ENCODE assay signal across 20 cellular contexts in the genomic region with DNA sequence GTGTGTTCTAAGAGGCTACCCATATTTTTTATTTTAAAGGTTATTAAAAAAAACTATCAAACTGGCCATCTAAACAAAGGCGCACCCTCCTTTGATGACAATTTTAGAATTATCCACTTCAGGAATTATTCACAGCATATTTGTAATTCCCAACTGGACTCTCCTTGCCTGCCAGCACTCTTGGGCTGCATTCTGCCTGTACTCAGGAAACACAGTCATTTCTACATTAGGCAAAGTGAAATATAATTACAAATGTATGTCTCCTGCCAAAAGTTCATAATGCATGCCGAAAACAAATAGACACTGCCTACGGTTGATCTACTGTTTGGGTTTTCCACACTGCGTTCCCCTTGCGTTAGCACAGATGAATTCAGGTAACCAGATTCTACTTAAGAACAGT. TPM values are rescaled to one million over a fixed set of nuclear protein-coding genes. Genes with fewer than 3 reads are reported as not detected.
A peak's percentile ranks its signal among the peaks of the same experiment; 100 is the strongest.
DNase-seq lines count a peak whose midpoint lies in the region; ATAC-seq and TF ChIP-seq lines count a peak whose summit lies in the region.
"Had no signal": no experiment of that assay in that cellular context is flagged by ENCODE, and none has a peak within 500 bp of the region (broad histone marks: within the 10 kb centered on the region; RNA-seq: fewer than 3 reads in every experiment).

No MANE protein-coding gene starts in this region.

- H3K27ac ChIP-seq in SK-N-SH (ENCODE audit: low read depth in 2 of 2, low read length in 1 of 2) (peak overlapping the region in 1 of 2 experiments; percentile 26; a peak in 1 of 4 replicates), subcutaneous abdominal adipose tissue (ENCODE audit: low read depth, low read length) (no peak overlapping the region)
- H3K27ac ChIP-seq: gastrocnemius medialis had no signal

- H4K20me1 ChIP-seq in SK-N-SH (ENCODE audit: insufficient read depth): no peaks in the 10 kb centered on the region

- intact Hi-C loops in left ventricle myocardium superior (cut with micrococcal nuclease): no loop called here
- intact Hi-C loops in posterior cingulate gyrus (cut with DNase I): no loop called here

- H3K27me3 ChIP-seq in SK-N-SH (ENCODE audit: insufficient read depth): no peaks in the 10 kb centered on the region
- H3K27me3 ChIP-seq in subcutaneous abdominal adipose tissue (ENCODE audit: control insufficient read depth in 5 of 5, insufficient read depth in 4 of 5, low read length in 5 of 5): no peaks in the 10 kb centered on the region
- H3K27me3 ChIP-seq: gastrocnemius medialis had no signal

- TF ChIP-seq RAD21 in SK-N-SH (IDR thresholded peaks at IDR 0.05; ENCODE audit: low read length): no peak

- no peak overlapping the region for H3K9ac ChIP-seq in SK-N-SH
- H3K9ac ChIP-seq in subcutaneous abdominal adipose tissue (ENCODE audit: low read length in 5 of 5): peak overlapping the region in 1 of 5 donors; percentile 2

- no peak overlapping the region; a peak in 1 of 4 replicates for H3K4me3 ChIP-seq in SK-N-SH (ENCODE audit: low read depth in 2 of 2, low read length in 1 of 2)
- peak overlapping the region; percentile 19 to 71 (median 64) for H3K4me3 ChIP-seq in subcutaneous abdominal adipose tissue (ENCODE audit: low read depth in 1 of 5, low read length in 5 of 5)

- DNase-seq in GM03348 (ENCODE audit: low spot score) (peak; percentile 60), SK-N-SH (no peak), left ventricle myocardium superior (peak; percentile 18), HEK293T (ENCODE audit: extremely low spot score) (no peak), posterior cingulate gyrus (no peak)
- DNase-seq: activated CD4-positive, alpha-beta T cell treated with anti-CD3 and anti-CD28 coated beads, Interleukin-2, amount 10 ng/mL, durations not matched to agents 24 days and 14 days; activated T-cell treated with anti-CD3 and anti-CD28 coated beads, Interleukin-2, amount 50 U/mL, for 48 hours; amniotic stem cell; Calu3; gastrocnemius medialis; naive thymus-derived CD4-positive, alpha-beta T cell; NCI-H146; NCI-H524 treated with DMSO at 0.1 percent for 48 hours; retina; stimulated activated naive CD4-positive, alpha-beta T cell had no signal

- no peak overlapping the region for H2AFZ ChIP-seq in SK-N-SH (ENCODE audit: low read depth)

- CTCF ChIA-PET in SK-N-SH (lab: Yijun Ruan, JAX): interaction anchor here (1.2 to 1.4 kb wide), 2 partner anchors 9 to 12 kb away, joined by 3 to 4 read pairs; no protein-coding TSS in a partner anchor
- CTCF ChIA-PET in HEK293T (lab: Yijun Ruan, JAX): no interaction called here

- ATAC-seq in left ventricle myocardium superior (peak; percentile 30), GM18519 (IDR thresholded peaks at IDR 0.05; ENCODE audit: low FRiP score, unreplicated experiment) (no peak)
- ATAC-seq: gastrocnemius medialis; naive thymus-derived CD4-positive, alpha-beta T cell had no signal

- no peak overlapping the region for H3K4me2 ChIP-seq in SK-N-SH

- H3F3A ChIP-seq in SK-N-SH (replicated peaks; ENCODE audit: insufficient read depth): no peaks in the 10 kb centered on the region

- 72% methylated on average over 5 of the region's 5 CpGs for WGBS in SK-N-SH (ENCODE audit: low lambda C conversion rate)

- no peaks in the 10 kb centered on the region for H3K79me2 ChIP-seq in SK-N-SH (ENCODE audit: insufficient read depth)

- peaks cover 0 to 28% of the 10 kb centered on the region in 2 experiments; a peak in 2 of 4 replicates for H3K4me1 ChIP-seq in SK-N-SH (ENCODE audit: control insufficient read depth in 1 of 2, insufficient read depth in 2 of 2, low read depth in 1 of 2, low read length in 1 of 2)
- peaks cover 0 to 26% (median 23%) of the 10 kb centered on the region in 5 donors for H3K4me1 ChIP-seq in subcutaneous abdominal adipose tissue (ENCODE audit: control insufficient read depth in 5 of 5, insufficient read depth in 5 of 5, low read length in 5 of 5)
- H3K4me1 ChIP-seq: gastrocnemius medialis had no signal

- H3K9me2 ChIP-seq in SK-N-SH: no peaks in the 10 kb centered on the region

- POLR2A ChIA-PET in SK-N-SH (lab: Yijun Ruan, JAX) (no interaction called here), HEK293T (lab: Yijun Ruan, JAX) (no interaction called here)

- H3K36me3 ChIP-seq in SK-N-SH (replicated peaks in 1 of 2; ENCODE audit: control insufficient read depth in 1 of 2, insufficient read depth in 2 of 2, low read length in 1 of 2) (no peaks in the 10 kb centered on the region), subcutaneous abdominal adipose tissue (ENCODE audit: control insufficient read depth in 5 of 5, insufficient read depth in 5 of 5, low read length in 5 of 5) (no peaks in the 10 kb centered on the region)
- H3K36me3 ChIP-seq: gastrocnemius medialis had no signal

- TF ChIP-seq CTCF in SK-N-SH (IDR thresholded peaks at IDR 0.05): no peak

- no peak for TF ChIP-seq EP300 in SK-N-SH (IDR thresholded peaks at IDR 0.05; ENCODE audit: borderline replicate concordance in 1 of 2, low read depth in 1 of 2, low read length in 1 of 2)

- no peaks in the 10 kb centered on the region for H3K9me3 ChIP-seq in SK-N-SH
- H3K9me3 ChIP-seq in subcutaneous abdominal adipose tissue (ENCODE audit: control insufficient read depth in 5 of 5, low read length in 5 of 5): no peaks in the 10 kb centered on the region
- H3K9me3 ChIP-seq: gastrocnemius medialis had no signal

TF ChIP-seq in SK-N-SH, 30 proteins besides CTCF, POLR2A, EP300 and RAD21:
- 0 out of 2 replicates have a peak, but pooled peaks have one; percentile 22 for TF ChIP-seq MXI1 (IDR thresholded peaks at IDR 0.05; ENCODE audit: low read depth, low read length)
- TF ChIP-seq FOSL2 (IDR thresholded peaks at IDR 0.05; ENCODE audit: borderline replicate concordance, low read depth): no peak
- TF ChIP-seq, protein P1, sequence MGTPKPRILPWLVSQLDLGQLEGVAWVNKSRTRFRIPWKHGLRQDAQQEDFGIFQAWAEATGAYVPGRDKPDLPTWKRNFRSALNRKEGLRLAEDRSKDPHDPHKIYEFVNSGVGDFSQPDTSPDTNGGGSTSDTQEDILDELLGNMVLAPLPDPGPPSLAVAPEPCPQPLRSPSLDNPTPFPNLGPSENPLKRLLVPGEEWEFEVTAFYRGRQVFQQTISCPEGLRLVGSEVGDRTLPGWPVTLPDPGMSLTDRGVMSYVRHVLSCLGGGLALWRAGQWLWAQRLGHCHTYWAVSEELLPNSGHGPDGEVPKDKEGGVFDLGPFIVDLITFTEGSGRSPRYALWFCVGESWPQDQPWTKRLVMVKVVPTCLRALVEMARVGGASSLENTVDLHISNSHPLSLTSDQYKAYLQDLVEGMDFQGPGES (IDR thresholded peaks at IDR 0.05; ENCODE audit: low read depth, low read length): no peak
- no peak for TF ChIP-seq YY1 (IDR thresholded peaks at IDR 0.05; ENCODE audit: low read depth)

TF ChIP-seq in HEK293T, 16 proteins besides CTCF, POLR2A, EP300 and RAD21:
- TF ChIP-seq BHLHE40 (IDR thresholded peaks at IDR 0.05; ENCODE audit: borderline replicate concordance) (no peak), ARNT (IDR thresholded peaks at IDR 0.05) (no peak), FOXK2 (IDR thresholded peaks at IDR 0.05) (no peak), TARDBP (IDR thresholded peaks at IDR 0.05) (no peak), ZNF384 (IDR thresholded peaks at IDR 0.05) (no peak), FOXM1 (IDR thresholded peaks at IDR 0.05; ENCODE audit: borderline replicate concordance) (no peak), ELF4 (IDR thresholded peaks at IDR 0.05) (no peak), NFRKB (IDR thresholded peaks at IDR 0.05) (no peak), SP1 (IDR thresholded peaks at IDR 0.05) (no peak), HDGF (IDR thresholded peaks at IDR 0.05; ENCODE audit: borderline replicate concordance) (no peak), SUZ12 (IDR thresholded peaks at IDR 0.05) (no peak), CTBP1 (IDR thresholded peaks at IDR 0.05; ENCODE audit: borderline replicate concordance) (no peak), LEF1 (IDR thresholded peaks at IDR 0.05; ENCODE audit: borderline replicate concordance) (no peak), FOXA1 (IDR thresholded peaks at IDR 0.05) (no peak)
- TF ChIP-seq, protein P2, sequence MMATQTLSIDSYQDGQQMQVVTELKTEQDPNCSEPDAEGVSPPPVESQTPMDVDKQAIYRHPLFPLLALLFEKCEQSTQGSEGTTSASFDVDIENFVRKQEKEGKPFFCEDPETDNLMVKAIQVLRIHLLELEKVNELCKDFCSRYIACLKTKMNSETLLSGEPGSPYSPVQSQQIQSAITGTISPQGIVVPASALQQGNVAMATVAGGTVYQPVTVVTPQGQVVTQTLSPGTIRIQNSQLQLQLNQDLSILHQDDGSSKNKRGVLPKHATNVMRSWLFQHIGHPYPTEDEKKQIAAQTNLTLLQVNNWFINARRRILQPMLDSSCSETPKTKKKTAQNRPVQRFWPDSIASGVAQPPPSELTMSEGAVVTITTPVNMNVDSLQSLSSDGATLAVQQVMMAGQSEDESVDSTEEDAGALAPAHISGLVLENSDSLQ (IDR thresholded peaks at IDR 0.05): no peak

RNA-seq across cellular contexts. Expression of a gene that starts 2.0 kb away (rescaled TPM):
- polyA plus RNA-seq in SK-N-SH (2012; rRNA removed): 1.5 and 1.8 TPM in 2 replicates
- 2.3 and 2.7 TPM in 2 replicates for polyA plus RNA-seq in SK-N-SH (2012; cell fraction: cytosol; rRNA removed)
- 0.94 and 2.1 TPM in 2 replicates for polyA plus RNA-seq in SK-N-SH (2012; cell fraction: nucleus; rRNA removed)
- total RNA-seq in left ventricle myocardium superior: 2.4 TPM
- total RNA-seq: activated CD4-positive, alpha-beta T cell treated with anti-CD3 and anti-CD28 coated beads, Interleukin-2, amount 10 ng/mL, durations not matched to agents 24 days and 14 days; Calu3; kidney epithelial cell; T-helper 2 cell treated with Interferon-gamma antibody and Interleukin-4, amounts not matched to agents 100 ng/mL and 5 ng/mL, for 36 hours had no signal
- polyA plus RNA-seq: IgD-negative memory B cell; naive thymus-derived CD4-positive, alpha-beta T cell had no signal

Comparison
In these comparisons a context has a peak if more than half of its experiments do, and no peak if none do; other contexts are left out.
1. DNase-seq: peak in GM03348 (single experiment) and left ventricle myocardium superior (single experiment); none in SK-N-SH (single experiment), HEK293T (single experiment) and posterior cingulate gyrus (0 of 10).
2. H3K4me3 ChIP-seq: peak in subcutaneous abdominal adipose tissue (5 of 5); none in SK-N-SH (0 of 2).